ENCODE assay signal across 12 cellular contexts in the genomic region with DNA sequence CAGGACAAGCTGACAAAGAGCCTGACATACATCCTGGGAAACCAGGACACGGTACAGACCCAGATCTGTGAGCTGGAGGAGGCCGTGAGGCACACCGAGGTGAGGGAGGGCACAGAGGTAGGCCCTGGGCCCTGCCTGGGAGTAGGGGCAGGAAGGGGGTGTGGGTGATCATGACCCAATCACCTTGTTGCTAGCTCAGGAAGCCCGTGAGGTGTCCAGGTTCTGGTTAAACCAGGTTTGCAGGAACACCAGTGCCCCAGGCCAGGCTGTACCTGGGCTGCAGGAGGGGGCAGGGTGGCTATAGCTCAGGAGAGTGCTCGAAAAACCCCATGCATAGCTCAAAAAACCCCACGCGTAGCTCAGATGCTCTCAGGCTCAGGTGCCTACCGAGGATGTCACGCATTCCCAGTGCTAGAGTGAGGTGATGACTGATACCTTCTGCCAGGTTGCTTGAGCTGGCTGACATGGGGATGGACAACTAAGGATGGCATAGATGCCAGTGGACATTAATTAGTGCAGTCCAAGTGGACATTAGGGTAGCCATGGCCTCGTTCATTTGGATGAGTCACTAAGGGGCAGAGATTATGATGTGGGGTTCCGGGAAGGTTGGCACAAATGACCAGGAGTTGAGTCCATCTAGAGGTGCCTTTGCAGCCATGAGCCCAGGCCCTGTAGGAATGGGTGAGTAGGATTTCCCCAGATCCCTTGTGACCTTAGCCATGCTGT. TPM values are rescaled to one million over a fixed set of nuclear protein-coding genes. Genes with fewer than 3 reads are reported as not detected.
A peak's percentile ranks its signal among the peaks of the same experiment; 100 is the strongest.
DNase-seq lines count a peak whose midpoint lies in the region; ATAC-seq and TF ChIP-seq lines count a peak whose summit lies in the region.
"Had no signal": no experiment of that assay in that cellular context is flagged by ENCODE, and none has a peak within 500 bp of the region (broad histone marks: within the 10 kb centered on the region; RNA-seq: fewer than 3 reads in every experiment).

No MANE protein-coding gene starts in this region.

- H3K27me3 ChIP-seq in SK-N-SH (ENCODE audit: insufficient read depth) = no peaks in the 10 kb centered on the region
- H3K27me3 ChIP-seq in sigmoid colon = peaks cover 12 to 29% (median 20%) of the 10 kb centered on the region in 3 donors
- no peaks in the 10 kb centered on the region for H3K27me3 ChIP-seq in brain microvascular endothelial cell (replicated peaks)
- H3K27me3 ChIP-seq: testis had no signal

- no peaks in the 10 kb centered on the region for H3K36me3 Mint-ChIP-seq in immature natural killer cell
- H3K36me3 Mint-ChIP-seq: naive B cell had no signal

- H3K27ac Mint-ChIP-seq in immature natural killer cell = no peak overlapping the region
- H3K27ac Mint-ChIP-seq: activated naive CD4-positive, alpha-beta T cell treated with anti-CD3 and anti-CD28 coated beads, Interleukin-2, amount 50 U/mL, for 72 hours had no signal

- no peaks in the 10 kb centered on the region for H4K20me1 ChIP-seq in SK-N-SH (ENCODE audit: insufficient read depth)
- H4K20me1 ChIP-seq in OCI-LY7 (ENCODE audit: insufficient read depth, low read length) = no peaks in the 10 kb centered on the region

- no peak overlapping the region for H3K4me3 ChIP-seq in SK-N-SH (ENCODE audit: low read depth in 2 of 2, low read length in 1 of 2)
- H3K4me3 ChIP-seq in OCI-LY7 (ENCODE audit: low read depth, low read length, poor library complexity, severe bottlenecking) = peak overlapping the region; percentile 4
- no peak overlapping the region for H3K4me3 ChIP-seq in sigmoid colon
- H3K4me3 ChIP-seq in brain microvascular endothelial cell (ENCODE audit: low read depth, low read length) = no peak overlapping the region
- H3K4me3 ChIP-seq: gastrocnemius medialis, testis had no signal

- H3F3A ChIP-seq in SK-N-SH (replicated peaks; ENCODE audit: insufficient read depth) = peaks cover 22% of the 10 kb centered on the region

- TF ChIP-seq EP300 in SK-N-SH (IDR thresholded peaks at IDR 0.05; ENCODE audit: borderline replicate concordance in 1 of 2, low read depth in 1 of 2, low read length in 1 of 2) = no peak
- TF ChIP-seq EP300 in sigmoid colon (IDR thresholded peaks at IDR 0.05) = no peak

- 69% methylated on average over 10 of the region's 11 CpGs for WGBS in SK-N-SH (ENCODE audit: low lambda C conversion rate)
- 70 to 81% methylated on average over 11 of the region's 11 CpGs for WGBS in sigmoid colon, 2 donors

- H3K4me1 Mint-ChIP-seq in immature natural killer cell = peaks cover 32 to 33% of the 10 kb centered on the region in 2 donors

- no peaks in the 10 kb centered on the region for H3K9me3 Mint-ChIP-seq in immature natural killer cell
- H3K9me3 Mint-ChIP-seq: activated naive CD4-positive, alpha-beta T cell treated with anti-CD3 and anti-CD28 coated beads, Interleukin-2, amount 50 U/mL, for 72 hours; naive B cell had no signal

- H3K9me2 ChIP-seq in SK-N-SH (no peaks in the 10 kb centered on the region), OCI-LY7 (ENCODE audit: insufficient read depth, low read length) (no peaks in the 10 kb centered on the region)

- H3K4me3 Mint-ChIP-seq in immature natural killer cell = no peak overlapping the region

- CTCF ChIA-PET in SK-N-SH (lab: Yijun Ruan, JAX) = interaction anchor here (0.6 to 9.6 kb wide), 15 partner anchors 9 to 178 kb away, joined by 3 to 203 read pairs (median 4); a partner anchor contains a TSS
- CTCF ChIA-PET in OCI-LY7 (lab: Charles Lee; ENCODE audit: unreplicated experiment) = interaction anchor here (1.0 to 1.3 kb wide), 2 partner anchors 8 to 16 kb away, joined by 3 to 4 read pairs; no protein-coding TSS in a partner anchor
- CTCF ChIA-PET in GM10248 (lab: Yijun Ruan, JAX) = interaction anchor here (0.7 to 11.6 kb wide), 14 partner anchors 9 to 207 kb away, joined by 3 to 167 read pairs (median 6); a partner anchor contains a TSS

- ATAC-seq in SK-N-SH treated with all-trans-retinoic acid at 6 μM for 48 hours = no peak

- in situ Hi-C loops in brain microvascular endothelial cell (cut with HindIII; ENCODE audit: low pct_ligation_motif_present, low sequenced_read_pairs) = no loop called here

- no peak overlapping the region for H3K9ac ChIP-seq in SK-N-SH

- H3K27ac ChIP-seq in SK-N-SH (ENCODE audit: low read depth in 2 of 2, low read length in 1 of 2) (no peak overlapping the region; a peak in 1 of 4 replicates), OCI-LY7 (ENCODE audit: low read depth, low read length, poor library complexity, severe bottlenecking) (no peak overlapping the region), epithelial cell of prostate (peak overlapping the region; percentile 22), sigmoid colon (no peak overlapping the region), brain microvascular endothelial cell (no peak overlapping the region)
- H3K27ac ChIP-seq: gastrocnemius medialis, testis had no signal

- no peak for TF ChIP-seq CTCF in SK-N-SH (IDR thresholded peaks at IDR 0.05)
- TF ChIP-seq CTCF in OCI-LY7 (conservative IDR thresholded peaks at IDR 0.05; ENCODE audit: low read length) = no peak
- no peak for TF ChIP-seq CTCF in sigmoid colon (IDR thresholded peaks at IDR 0.05)
- no peak for TF ChIP-seq CTCF in GM10248 (IDR thresholded peaks at IDR 0.05; ENCODE audit: control extremely low read depth, extremely low read depth, low read depth, missing control alignments)
- TF ChIP-seq CTCF in brain microvascular endothelial cell (IDR thresholded peaks at IDR 0.05; ENCODE audit: low read depth, low read length, missing control alignments) = no peak

- H3K9me3 ChIP-seq in SK-N-SH (no peaks in the 10 kb centered on the region), OCI-LY7 (ENCODE audit: low read length) (no peaks in the 10 kb centered on the region), sigmoid colon (no peaks in the 10 kb centered on the region)
- H3K9me3 ChIP-seq: gastrocnemius medialis, testis had no signal

- H3K4me1 ChIP-seq in SK-N-SH (ENCODE audit: control insufficient read depth in 1 of 2, insufficient read depth in 2 of 2, low read depth in 1 of 2, low read length in 1 of 2) (peaks cover 0 to 29% of the 10 kb centered on the region in 2 experiments; a peak in 2 of 4 replicates), OCI-LY7 (ENCODE audit: insufficient read depth, low read length, poor library complexity, severe bottlenecking) (peaks cover 25% of the 10 kb centered on the region), sigmoid colon (peaks cover 0 to 33% (median 18%) of the 10 kb centered on the region in 4 donors)

- DNase-seq in SK-N-SH = peak; percentile 14
- no peak for DNase-seq in OCI-LY7 (ENCODE audit: low spot score)
- DNase-seq in epithelial cell of prostate (ENCODE audit: low read depth, low spot score) = no peak
- DNase-seq in sigmoid colon = peak; percentile 62
- DNase-seq in GM10248 (ENCODE audit: extremely low spot score) = no peak
- no peak for DNase-seq in brain microvascular endothelial cell
- DNase-seq in immature natural killer cell = no peak

- no TSS peak for BruUV-seq in OCI-LY7 (replicated peaks; lab: Mats Ljungman, UMichigan)

- TF ChIP-seq RAD21 in SK-N-SH (IDR thresholded peaks at IDR 0.05; ENCODE audit: low read length) = no peak

- no peak for TF ChIP-seq POLR2A in sigmoid colon (IDR thresholded peaks at IDR 0.05)

- H3K4me2 ChIP-seq in SK-N-SH (no peak overlapping the region), OCI-LY7 (ENCODE audit: low read length) (0 out of 2 replicates have a peak overlapping the region, but pooled peaks have one; percentile 8)

- H2AFZ ChIP-seq in SK-N-SH (ENCODE audit: low read depth) (no peak overlapping the region), OCI-LY7 (ENCODE audit: low read length) (no peak overlapping the region)

- H3K36me3 ChIP-seq in SK-N-SH (replicated peaks in 1 of 2; ENCODE audit: control insufficient read depth in 1 of 2, insufficient read depth in 2 of 2, low read length in 1 of 2) = peaks cover 20 to 44% of the 10 kb centered on the region in 2 experiments
- H3K36me3 ChIP-seq in OCI-LY7 (ENCODE audit: insufficient read depth, low read length) = no peaks in the 10 kb centered on the region
- H3K36me3 ChIP-seq in sigmoid colon = no peaks in the 10 kb centered on the region
- H3K36me3 ChIP-seq in brain microvascular endothelial cell (replicated peaks) = peaks cover 32% of the 10 kb centered on the region
- H3K36me3 ChIP-seq: gastrocnemius medialis had no signal

- H3K79me2 ChIP-seq in SK-N-SH (ENCODE audit: insufficient read depth) (peaks cover 19% of the 10 kb centered on the region), OCI-LY7 (ENCODE audit: insufficient read depth, low read depth, low read length) (peaks cover 5% of the 10 kb centered on the region; the same call in 1 of the 2 replicates)

- H3K27me3 Mint-ChIP-seq in immature natural killer cell (ENCODE audit: low read depth in 3 of 3) = peaks cover 5 to 17% (median 14%) of the 10 kb centered on the region in 3 donors
- H3K27me3 Mint-ChIP-seq: naive B cell had no signal

- intact Hi-C loops in OCI-LY7 (cut with micrococcal nuclease; ENCODE audit: unreplicated experiment) = loop anchor here (5.0 kb wide), 1 partner anchor 145 kb away; a partner anchor contains a TSS
- intact Hi-C loops in sigmoid colon (cut with DNase I) = no loop called here

- POLR2A ChIA-PET in SK-N-SH (lab: Yijun Ruan, JAX) = interaction anchor here (1.8 kb wide), 1 partner anchor 16 kb away, joined by 6 read pairs; no protein-coding TSS in a partner anchor
- POLR2A ChIA-PET in OCI-LY7 (lab: Charles Lee) = interaction anchor here (0.6 to 1.2 kb wide), 2 partner anchors 49 to 955 kb away, joined by 4 read pairs; no protein-coding TSS in a partner anchor
- POLR2A ChIA-PET in GM10248 (lab: Yijun Ruan, JAX) = no interaction called here

RNA-seq across cellular contexts. Expression of a gene that starts 3.7 kb away (rescaled TPM):
- polyA plus RNA-seq in SK-N-SH (2012; rRNA removed) (12.3 and 12.7 TPM in 2 replicates), sigmoid colon (under 1 TPM in 2 of 3 donors, not detected in 1; 0.60 to 0.92 TPM), immature natural killer cell (under 1 TPM in 1 of 3 donors, not detected in 2; 0.43 TPM)
- 3.4 and 6.0 TPM in 2 replicates for polyA plus RNA-seq in SK-N-SH (2012; cell fraction: cytosol; rRNA removed)
- 58.4 and 75.1 TPM in 2 replicates for polyA plus RNA-seq in SK-N-SH (2012; cell fraction: nucleus; rRNA removed)
- 1.3 and 3.1 TPM in 2 replicates for total RNA-seq in OCI-LY7 (2014; rRNA removed; shearing (Covaris generic))
- total RNA-seq in OCI-LY7 (2022) (3.9 and 4.5 TPM in 2 replicates), sigmoid colon (1 to 10 TPM in 1 of 4 donors, under 1 TPM in 3; 0.16 to 3.0 (median 0.52) TPM)
- total RNA-seq: gastrocnemius medialis had no signal

RNA-seq across cellular contexts. Expression of a gene that starts 4.3 kb away (rescaled TPM):
- polyA plus RNA-seq in SK-N-SH (2012; rRNA removed) (203 and 238 TPM in 2 replicates), sigmoid colon (100 to 1,000 TPM in 2 of 3 donors, 10 to 100 TPM in 1; 74.2 to 245 (median 114) TPM), immature natural killer cell (100 to 1,000 TPM; 396 to 465 (median 435) TPM)
- polyA plus RNA-seq in SK-N-SH (2012; cell fraction: cytosol; rRNA removed) = 133 and 181 TPM in 2 replicates
- polyA plus RNA-seq in SK-N-SH (2012; cell fraction: nucleus; rRNA removed) = 254 and 311 TPM in 2 replicates
- 80.5 and 128 TPM in 2 replicates for total RNA-seq in OCI-LY7 (2014; rRNA removed; shearing (Covaris generic))
- total RNA-seq in OCI-LY7 (2022) (141 and 166 TPM in 2 replicates), sigmoid colon (100 to 1,000 TPM in 3 of 4 donors, 10 to 100 TPM in 1; 72.9 to 119 (median 110) TPM)

RNA-seq across cellular contexts. Expression of a gene that starts 30.3 kb away (rescaled TPM):
- polyA plus RNA-seq in SK-N-SH (2012; rRNA removed) (124 and 162 TPM in 2 replicates), sigmoid colon (10 to 100 TPM in 1 of 3 donors, 1 to 10 TPM in 2; 3.5 to 13.4 (median 6.0) TPM), immature natural killer cell (1 to 10 TPM in 2 of 3 donors, not detected in 1; 1.3 to 1.8 TPM)
- 61.2 and 79.2 TPM in 2 replicates for polyA plus RNA-seq in SK-N-SH (2012; cell fraction: cytosol; rRNA removed)
- polyA plus RNA-seq in SK-N-SH (2012; cell fraction: nucleus; rRNA removed) = 430 and 590 TPM in 2 replicates
- total RNA-seq in OCI-LY7 (2014; rRNA removed; shearing (Covaris generic)) = 6.9 and 11.1 TPM in 2 replicates
- total RNA-seq in OCI-LY7 (2022) (28.7 and 37.1 TPM in 2 replicates), sigmoid colon (10 to 100 TPM in 3 of 4 donors, 1 to 10 TPM in 1; 9.6 to 43.5 (median 18.5) TPM)

RNA-seq across cellular contexts. Expression of a gene that starts 31.1 kb away (rescaled TPM):
- polyA plus RNA-seq in SK-N-SH (2012; rRNA removed) (79.1 TPM in 2 replicates), sigmoid colon (10 to 100 TPM; 51.7 to 69.7 (median 53.2) TPM), immature natural killer cell (10 to 100 TPM; 51.1 to 62.6 (median 55.1) TPM)
- 38.5 and 57.4 TPM in 2 replicates for polyA plus RNA-seq in SK-N-SH (2012; cell fraction: cytosol; rRNA removed)
- polyA plus RNA-seq in SK-N-SH (2012; cell fraction: nucleus; rRNA removed) = 75.0 and 79.6 TPM in 2 replicates
- total RNA-seq in OCI-LY7 (2014; rRNA removed; shearing (Covaris generic)) = 67.6 and 70.2 TPM in 2 replicates
- total RNA-seq in OCI-LY7 (2022) (43.9 and 45.7 TPM in 2 replicates), sigmoid colon (10 to 100 TPM; 15.5 to 29.8 (median 27.7) TPM)

RNA-seq across cellular contexts. Expression of a gene that starts 37.0 kb away (rescaled TPM):
- polyA plus RNA-seq in SK-N-SH (2012; rRNA removed) = 307 and 317 TPM in 2 replicates
- 125 and 194 TPM in 2 replicates for polyA plus RNA-seq in SK-N-SH (2012; cell fraction: cytosol; rRNA removed)
- polyA plus RNA-seq in SK-N-SH (2012; cell fraction: nucleus; rRNA removed) = 90.2 and 194 TPM in 2 replicates
- 32.5 and 41.8 TPM in 2 replicates for total RNA-seq in OCI-LY7 (2014; rRNA removed; shearing (Covaris generic))
- 56.2 and 65.9 TPM in 2 replicates for total RNA-seq in OCI-LY7 (2022)
- 100 to 1,000 TPM in 3 of 4 donors, 10 to 100 TPM in 1; 29.2 to 144 (median 127) TPM for total RNA-seq in sigmoid colon
- polyA plus RNA-seq in sigmoid colon = 100 to 1,000 TPM; 143 to 220 (median 196) TPM
- 100 to 1,000 TPM; 103 to 274 (median 126) TPM for polyA plus RNA-seq in immature natural killer cell

Comparison
In these comparisons a context has a peak if more than half of its experiments do, and no peak if none do; other contexts are left out.
1. DNase-seq: peak in SK-N-SH (single experiment) and sigmoid colon (single experiment); none in OCI-LY7 (single experiment), epithelial cell of prostate (single experiment), GM10248 (single experiment), brain microvascular endothelial cell (single experiment) and immature natural killer cell (0 of 3).
2. RNA of a gene that starts 30.3 kb away (polyA plus RNA-seq): 61.2 to 590 TPM in SK-N-SH; 3.5 to 13.4 TPM in sigmoid colon and 1.3 to 1.8 TPM in immature natural killer cell; every median in the first group is over 4 times any median in the second.